Comparison of ENCODE assay signal across 17 cellular contexts in genomic region chr15:68636256-68636655, GRCh38. TPM values are rescaled to one million over a fixed set of nuclear protein-coding genes. Genes with fewer than 3 reads are reported as not detected.
DNase-seq lines count a peak whose midpoint lies in the region; ATAC-seq and TF ChIP-seq lines count a peak whose summit lies in the region.
"Had no signal": no experiment of that assay in that cellular context is flagged by ENCODE, and none has a peak within 500 bp of the region (broad histone marks: within the 10 kb centered on the region; RNA-seq: fewer than 3 reads in every experiment).

No MANE protein-coding gene starts in this region.

- no peak for ATAC-seq in HG03521 (IDR thresholded peaks at IDR 0.05; ENCODE audit: unreplicated experiment)

- no peaks in the 10 kb centered on the region for H3K36me3 ChIP-seq in BLaER1
- peaks cover 6% of the 10 kb centered on the region; the same call in 1 of the 2 replicates for H3K36me3 ChIP-seq in WERI-Rb-1
- H3K36me3 ChIP-seq: SJCRH30 had no signal

- H3K4me1 Mint-ChIP-seq in glutamatergic neuron (ENCODE audit: low read depth, unreplicated experiment), result peaks cover 48% of the 10 kb centered on the region
- peaks cover 35% of the 10 kb centered on the region for H3K4me1 Mint-ChIP-seq in osteocyte (ENCODE audit: unreplicated experiment)

- H3K27ac Mint-ChIP-seq in glutamatergic neuron (ENCODE audit: unreplicated experiment) (peak overlapping the region; percentile 66), osteocyte (ENCODE audit: unreplicated experiment) (no peak overlapping the region)

- no peaks in the 10 kb centered on the region for H3K9me3 ChIP-seq in BLaER1
- no peaks in the 10 kb centered on the region for H3K9me3 ChIP-seq in WERI-Rb-1 (ENCODE audit: severe bottlenecking)
- H3K9me3 ChIP-seq: SJCRH30 had no signal

- TF ChIP-seq CTCF in WERI-Rb-1 (IDR thresholded peaks at IDR 0.05; ENCODE audit: low read depth, low read length) (no peak), glutamatergic neuron (IDR thresholded peaks at IDR 0.05; ENCODE audit: partially characterized antibody, unreplicated experiment) (no peak), osteocyte (IDR thresholded peaks at IDR 0.05) (no peak)

- H3K4me1 ChIP-seq in BLaER1, result peaks cover 100% of the 10 kb centered on the region
- H3K4me1 ChIP-seq: SJCRH30 had no signal

- H3K27me3 Mint-ChIP-seq in glutamatergic neuron (ENCODE audit: unreplicated experiment) (peaks cover 4% of the 10 kb centered on the region), osteocyte (ENCODE audit: unreplicated experiment) (no peaks in the 10 kb centered on the region)

- no peaks in the 10 kb centered on the region for H4K20me1 ChIP-seq in BLaER1

- H3K27ac ChIP-seq in BLaER1 (peak overlapping the region; percentile 76), WERI-Rb-1 (peak overlapping the region; percentile 51), temporal lobe (ENCODE audit: low read depth, low read length) (peak overlapping the region; percentile 85)
- H3K27ac ChIP-seq: PC-9, SJCRH30 had no signal

- H3K9ac ChIP-seq in BLaER1, result peak overlapping the region; percentile 27; the same call in 1 of the 2 replicates

- no peak for DNase-seq in WERI-Rb-1
- DNase-seq in glutamatergic neuron, result no peak
- DNase-seq in activated gamma-delta T cell treated with Interleukin-2 at 50 U/mL for 16 hours, result no peak
- DNase-seq in osteocyte (ENCODE audit: extremely low spot score, unreplicated experiment), result no peak
- DNase-seq: COR-L47, DMS53, H7, Kasumi-1, NCI-H1105, NCI-H1694, NCI-H2107, PC-9, SJCRH30 had no signal

- peak overlapping the region; percentile 93 for H3K4me2 ChIP-seq in BLaER1
- H3K4me2 ChIP-seq: PC-9 had no signal

- H3K4me3 ChIP-seq in BLaER1, result no peak overlapping the region
- no peak overlapping the region for H3K4me3 ChIP-seq in WERI-Rb-1 (ENCODE audit: low read depth, low read length)
- H3K4me3 ChIP-seq: PC-9, SJCRH30 had no signal

- H3K9me3 Mint-ChIP-seq in glutamatergic neuron (ENCODE audit: unreplicated experiment) (peaks cover 4% of the 10 kb centered on the region), osteocyte (ENCODE audit: unreplicated experiment) (no peaks in the 10 kb centered on the region)
- H3K9me3 Mint-ChIP-seq: IgD-negative memory B cell had no signal

- H3K27me3 ChIP-seq in BLaER1, result no peaks in the 10 kb centered on the region
- no peaks in the 10 kb centered on the region for H3K27me3 ChIP-seq in WERI-Rb-1 (ENCODE audit: insufficient read depth, low read depth, severe bottlenecking)

- no peaks in the 10 kb centered on the region for H3K36me3 Mint-ChIP-seq in glutamatergic neuron (ENCODE audit: unreplicated experiment)
- peaks cover 1% of the 10 kb centered on the region for H3K36me3 Mint-ChIP-seq in osteocyte (ENCODE audit: unreplicated experiment)

- H3K4me3 Mint-ChIP-seq in glutamatergic neuron (ENCODE audit: unreplicated experiment) (peak overlapping the region; percentile 61), osteocyte (ENCODE audit: unreplicated experiment) (no peak overlapping the region)

RNA-seq across cellular contexts. Expression of gene CORO2B, which starts 57.5 kb away (rescaled TPM):
- total RNA-seq in glutamatergic neuron (ENCODE audit: unreplicated experiment) (16.3 TPM), temporal lobe (28.0 TPM), osteocyte (21.8 and 22.6 TPM in 2 replicates)
- total RNA-seq: SJCRH30 had no signal
